8 cellular contexts compared by ENCODE assay signal in genomic region chr1:10530281-10530740, GRCh38. TPM values are rescaled to one million over a fixed set of nuclear protein-coding genes. Genes with fewer than 3 reads are reported as not detected.
DNase-seq lines count a peak whose midpoint lies in the region; ATAC-seq lines count a peak whose summit lies in the region.

No MANE protein-coding gene starts in this region.

- ATAC-seq in HG03280 (IDR thresholded peaks at IDR 0.05; ENCODE audit: unreplicated experiment) = no peak
- ATAC-seq in GM19467 (IDR thresholded peaks at IDR 0.05; ENCODE audit: unreplicated experiment) = no peak

- peak overlapping the region; percentile 16; the same call in 1 of the 2 replicates for H3K27ac ChIP-seq in HUES64 (ENCODE audit: low read depth, low read length)
- H3K27ac ChIP-seq in mesenchymal stem cell (ENCODE audit: low read length, poor library complexity, severe bottlenecking) = peak overlapping the region; percentile 100

- H3K4me2 ChIP-seq in mesenchymal stem cell (ENCODE audit: low read length, poor library complexity, severe bottlenecking) = peak overlapping the region; percentile 92

- H3K4ac ChIP-seq in mesenchymal stem cell (ENCODE audit: low read depth in 1 of 2, low read length in 2 of 2) = peak overlapping the region in 1 of 2 experiments; percentile 37

- no peak overlapping the region for H2BK15ac ChIP-seq in mesenchymal stem cell (ENCODE audit: low read depth, poor library complexity, severe bottlenecking)

- in situ Hi-C loops in ACHN (cut with HindIII; ENCODE audit: low pct_ligation_motif_present, low pct_unique_long_range_greater_than_20kb, low sequenced_read_pairs) = no loop called here

- H2BK12ac ChIP-seq in mesenchymal stem cell (ENCODE audit: low read length in 2 of 2) = no peak overlapping the region

- H4K8ac ChIP-seq in mesenchymal stem cell (ENCODE audit: low read length) = peak overlapping the region; percentile 61

- H3K9ac ChIP-seq in HUES64 (ENCODE audit: low read depth, low read length) = peak overlapping the region; percentile 44; the same call in 1 of the 2 replicates
- H3K9ac ChIP-seq in mesenchymal stem cell (ENCODE audit: low read length) = no peak overlapping the region

- H2BK5ac ChIP-seq in mesenchymal stem cell (ENCODE audit: low read depth, low read length, poor library complexity, severe bottlenecking) = peak overlapping the region; percentile 96

- H3K4me3 ChIP-seq in HUES64 (ENCODE audit: low read length) (peak overlapping the region; percentile 40), mesenchymal stem cell (ENCODE audit: insufficient read depth in 1 of 2, low read depth in 1 of 2, low read length in 2 of 2) (no peak overlapping the region)

- peak overlapping the region; percentile 50 for H2BK120ac ChIP-seq in mesenchymal stem cell (ENCODE audit: low read depth, low read length)

- H3K36me3 ChIP-seq in HUES64 (ENCODE audit: insufficient read depth, low read length) = no peaks in the 10 kb centered on the region
- no peaks in the 10 kb centered on the region for H3K36me3 ChIP-seq in mesenchymal stem cell (ENCODE audit: control insufficient read depth in 1 of 2, insufficient read depth in 2 of 2, low read depth in 1 of 2, low read length in 2 of 2)

- no peak overlapping the region for H3K23ac ChIP-seq in mesenchymal stem cell (ENCODE audit: low read length in 2 of 2)

- H3K9me3 ChIP-seq in HUES64 (ENCODE audit: insufficient read depth, low read depth, low read length) (no peaks in the 10 kb centered on the region), mesenchymal stem cell (ENCODE audit: control insufficient read depth, low read length) (no peaks in the 10 kb centered on the region)

- peak overlapping the region; percentile 98 for H2AK5ac ChIP-seq in mesenchymal stem cell (ENCODE audit: low read length, severe bottlenecking)

- 3% methylated on average over 19 of the region's 20 CpGs for WGBS in HUES64
- 1% methylated on average over 20 of the region's 20 CpGs for WGBS in mesenchymal stem cell

- H3K79me1 ChIP-seq in mesenchymal stem cell (replicated peaks; ENCODE audit: low read length, poor library complexity, severe bottlenecking) = peaks cover 21% of the 10 kb centered on the region

- H3K27me3 ChIP-seq in HUES64 (ENCODE audit: insufficient read depth, low read length) (no peaks in the 10 kb centered on the region), mesenchymal stem cell (ENCODE audit: control insufficient read depth in 1 of 2, insufficient read depth in 1 of 2, low read length in 2 of 2) (no peaks in the 10 kb centered on the region)

- peak overlapping the region; percentile 16 to 78 for H3K18ac ChIP-seq in mesenchymal stem cell (ENCODE audit: low read depth in 1 of 2, low read length in 2 of 2)

- DNase-seq in ACHN (peak; percentile 74), ecto neural progenitor cell (ENCODE audit: low spot score) (peak; percentile 82), mesenchymal stem cell (peak; percentile 87), NCI-H1092 treated with DMSO at 0.1 percent for 48 hours (lab: John Stamatoyannopoulos, UW) (no peak)
- no peak for DNase-seq in activated CD4-positive, CD25-positive, alpha-beta regulatory T cell treated with anti-CD3 and anti-CD28 coated beads, Interleukin-2, amount 50 U/mL, for 72 hours

- peak overlapping the region in 1 of 2 experiments; percentile 29 for H3K14ac ChIP-seq in mesenchymal stem cell (ENCODE audit: low read length in 2 of 2)

- H3K4me1 ChIP-seq in HUES64 (ENCODE audit: insufficient read depth, low read length) (peaks cover 52% of the 10 kb centered on the region), mesenchymal stem cell (ENCODE audit: control insufficient read depth, insufficient read depth, low read depth, low read length) (peaks cover 17% of the 10 kb centered on the region)

- H2AFZ ChIP-seq in mesenchymal stem cell (ENCODE audit: low read depth, low read length) = no peak overlapping the region

- H4K91ac ChIP-seq in mesenchymal stem cell (ENCODE audit: low read length) = no peak overlapping the region

RNA-seq across cellular contexts. Expression of gene PEX14, which starts 55.6 kb away (rescaled TPM):
- 15.1 TPM for polyA plus RNA-seq in HUES64 (2013, experiment 1 of 2)
- 18.3 TPM for polyA plus RNA-seq in HUES64 (2013, experiment 2 of 2)
- 17.5 TPM for polyA plus RNA-seq in mesenchymal stem cell (2013, experiment 1 of 2)
- polyA plus RNA-seq in mesenchymal stem cell (2013, experiment 2 of 2) = 16.8 TPM

RNA-seq across cellular contexts. Expression of gene DFFA, which starts 58.0 kb away (rescaled TPM):
- 41.1 TPM for polyA plus RNA-seq in HUES64 (2013, experiment 1 of 2)
- 41.0 TPM for polyA plus RNA-seq in HUES64 (2013, experiment 2 of 2)
- polyA plus RNA-seq in mesenchymal stem cell (2013, experiment 1 of 2) = 28.1 TPM
- polyA plus RNA-seq in mesenchymal stem cell (2013, experiment 2 of 2) = 26.5 TPM

Comparison
In these comparisons a context has a peak if more than half of its experiments do, and no peak if none do; other contexts are left out.
1. DNase-seq: peak in ACHN (single experiment), ecto neural progenitor cell (single experiment) and mesenchymal stem cell (single experiment); none in NCI-H1092 treated with DMSO at 0.1 percent for 48 hours (single experiment) and activated CD4-positive, CD25-positive, alpha-beta regulatory T cell treated with anti-CD3 and anti-CD28 coated beads, Interleukin-2, amount 50 U/mL, for 72 hours (single experiment).